Comparison of ENCODE assay signal across 8 cellular contexts in the genomic region with DNA sequence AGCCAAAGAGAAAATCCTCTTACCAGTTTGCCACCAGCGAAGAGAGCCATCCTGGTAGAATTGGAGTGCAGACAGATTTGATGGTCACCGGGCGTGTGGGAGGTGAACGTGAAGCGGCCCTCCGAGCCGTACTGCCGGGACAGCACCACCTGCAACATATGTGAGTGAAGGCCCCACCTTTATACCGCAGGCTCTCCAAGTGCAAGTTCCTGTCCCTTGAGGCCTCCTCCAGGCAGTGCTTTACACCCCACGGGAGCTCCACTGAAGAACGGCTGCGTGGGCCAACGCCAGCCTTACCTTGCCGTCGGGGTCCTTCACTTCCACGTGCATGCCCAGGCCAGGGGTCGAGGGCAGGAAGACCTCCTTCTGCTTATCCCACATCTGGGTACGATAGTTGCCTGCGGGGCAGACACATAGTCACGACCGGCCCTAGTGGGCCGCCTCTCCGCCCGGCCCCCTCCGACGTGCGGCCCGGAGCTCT. TPM values are rescaled to one million over a fixed set of nuclear protein-coding genes. Genes with fewer than 3 reads are reported as not detected.
DNase-seq lines count a peak whose midpoint lies in the region; ATAC-seq and TF ChIP-seq lines count a peak whose summit lies in the region.

No MANE protein-coding gene starts in this region.

- DNase-seq in HEK293T (ENCODE audit: extremely low spot score): no peak
- DNase-seq in NCI-H146 treated with DMSO at 0.1 percent for 48 hours (lab: John Stamatoyannopoulos, UW; ENCODE audit: unreplicated experiment): peak; percentile 5
- DNase-seq in activated effector memory CD4-positive, alpha-beta T cell treated with Interleukin-2 at 50 U/mL for 16 hours: peak; percentile 41
- DNase-seq in Right ventricle myocardium superior: no peak
- no peak for DNase-seq in midbrain (lab: John Stamatoyannopoulos, UW)
- DNase-seq in mesenteric fat pad (ENCODE audit: low spot score): no peak

- ATAC-seq in GM18508 (IDR thresholded peaks at IDR 0.05; ENCODE audit: insufficient read depth, unreplicated experiment) (peak; percentile 10), Right ventricle myocardium superior (ENCODE audit: poor library complexity) (peak; percentile 4)

- peak overlapping the region; percentile 91 for H3K27ac ChIP-seq in rectal smooth muscle tissue (ENCODE audit: low read depth, low read length)

- no peaks in the 10 kb centered on the region for H3K27me3 ChIP-seq in rectal smooth muscle tissue (ENCODE audit: control insufficient read depth, insufficient read depth, low read length)

- H3K4me1 ChIP-seq in rectal smooth muscle tissue (ENCODE audit: control insufficient read depth, insufficient read depth, low read length): peaks cover 11% of the 10 kb centered on the region

- intact Hi-C loops in Right ventricle myocardium superior (cut with DNase I): no loop called here

- peaks cover 9% of the 10 kb centered on the region for H3K36me3 ChIP-seq in rectal smooth muscle tissue (ENCODE audit: control insufficient read depth, insufficient read depth, low read length)

- CTCF ChIA-PET in HEK293T (lab: Yijun Ruan, JAX): interaction anchor here (0.6 kb wide), 1 partner anchor 569 kb away, joined by 3 read pairs; no protein-coding TSS in a partner anchor

- H3K4me3 ChIP-seq in rectal smooth muscle tissue (ENCODE audit: low read length): peak overlapping the region; percentile 83

- peak overlapping the region; percentile 81 for H3K9ac ChIP-seq in rectal smooth muscle tissue (ENCODE audit: low read length)

- POLR2A ChIA-PET in HEK293T (lab: Yijun Ruan, JAX): interaction anchor here (0.7 to 3.0 kb wide), 13 partner anchors 9 to 304 kb away, joined by 3 to 32 read pairs (median 5); partner anchors contain the start of genes DDX56, H2AZ2, OGDH and PURB

TF ChIP-seq in HEK293T, 16 proteins besides CTCF, POLR2A, EP300 and RAD21:
- TF ChIP-seq L3MBTL2 (conservative IDR thresholded peaks at IDR 0.05) (peak; percentile 68), SP1 (IDR thresholded peaks at IDR 0.05) (no peak)

RNA-seq across cellular contexts. Expression of gene TMED4, which starts 0.6 kb away (rescaled TPM):
- total RNA-seq in Right ventricle myocardium superior (47.6 TPM), mesenteric fat pad (56.3 TPM)

RNA-seq across cellular contexts. Expression of gene DDX56, which starts 7.8 kb away (rescaled TPM):
- total RNA-seq in Right ventricle myocardium superior (25.4 TPM), mesenteric fat pad (64.1 TPM)

RNA-seq across cellular contexts. Expression of gene OGDH, which starts 25.0 kb away (rescaled TPM):
- total RNA-seq in Right ventricle myocardium superior (664 TPM), mesenteric fat pad (102 TPM)

RNA-seq across cellular contexts. Expression of gene NPC1L1, which starts 40.3 kb away (rescaled TPM):
- 0.13 TPM for total RNA-seq in Right ventricle myocardium superior
- total RNA-seq in mesenteric fat pad: 0.29 TPM

Comparison
In these comparisons a context has a peak if more than half of its experiments do, and no peak if none do; other contexts are left out.
1. DNase-seq: peak in NCI-H146 treated with DMSO at 0.1 percent for 48 hours (single experiment) and activated effector memory CD4-positive, alpha-beta T cell treated with Interleukin-2 at 50 U/mL for 16 hours (single experiment); none in HEK293T (single experiment), Right ventricle myocardium superior (single experiment), midbrain (single experiment) and mesenteric fat pad (single experiment).